22 cellular contexts compared by ENCODE assay signal in the genomic region with DNA sequence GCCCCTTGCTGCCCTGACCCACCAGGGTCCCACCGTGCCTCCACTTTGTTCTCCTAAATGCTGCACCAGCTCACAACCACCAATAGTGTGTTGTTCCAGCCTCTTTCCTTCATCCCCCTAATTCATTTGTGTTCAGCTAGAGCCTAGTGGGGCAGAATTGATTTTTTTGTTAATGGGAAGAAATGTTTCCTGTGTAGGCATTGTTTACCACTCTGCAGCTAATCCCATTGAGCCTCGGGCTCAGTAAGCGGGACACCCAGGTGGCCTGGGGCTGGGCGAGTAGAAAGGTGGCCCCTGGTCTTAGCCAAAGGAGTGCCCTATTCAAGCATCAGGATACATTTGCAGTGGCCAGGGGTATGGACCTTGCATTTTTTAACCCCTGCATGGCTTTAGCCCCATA.
DNase-seq lines count a peak whose midpoint lies in the region; ATAC-seq and TF ChIP-seq lines count a peak whose summit lies in the region.
"Had no signal": no experiment of that assay in that cellular context is flagged by ENCODE, and none has a peak within 500 bp of the region (broad histone marks: within the 10 kb centered on the region; RNA-seq: fewer than 3 reads in every experiment).

No MANE protein-coding gene starts in this region.

- no peak overlapping the region for H3K4me3 ChIP-seq in HAP-1
- H3K4me3 ChIP-seq: MG63, PC-9 had no signal

- H3K27me3 Mint-ChIP-seq in glutamatergic neuron (ENCODE audit: unreplicated experiment): peaks cover 7% of the 10 kb centered on the region
- H3K27me3 Mint-ChIP-seq: B cell had no signal

- peak; percentile 21 for DNase-seq in NCI-H2107 treated with DMSO at 0.1 percent for 48 hours (lab: John Stamatoyannopoulos, UW; ENCODE audit: unreplicated experiment)
- DNase-seq in NCI-H2107 (lab: John Stamatoyannopoulos, UW): no peak
- peak; percentile 55 to 58 for DNase-seq in HAP-1 (ENCODE audit: low spot score in 2 of 2)
- no peak for DNase-seq in glutamatergic neuron
- DNase-seq in stimulated activated CD8-positive, alpha-beta memory T cell treated with anti-CD3 and anti-CD28 coated beads, Interleukin-4, amount 100 ng/mL, for 48 hours: peak; percentile 7
- no peak for DNase-seq in cerebellar nuclear complex (lab: John Stamatoyannopoulos, UW)
- DNase-seq in HPDE6-E6E7 (ENCODE audit: extremely low spot score): no peak
- DNase-seq: 8988T, DND-41, Kasumi-1, MG63, NCI-H1048, NCI-H1436, NCI-H2081 treated with DMSO at 0.1 percent for 48 hours, NCI-H345, NCI-H526, PC-9, SIG-M5 had no signal

- no peaks in the 10 kb centered on the region for H3K27me3 ChIP-seq in HAP-1 (ENCODE audit: low read depth)
- H3K27me3 ChIP-seq: MG63 had no signal

- no peaks in the 10 kb centered on the region for H3K9me3 ChIP-seq in HAP-1
- H3K9me3 ChIP-seq: MG63 had no signal

- H3K4me1 ChIP-seq in HAP-1: peaks cover 5% of the 10 kb centered on the region

- peak overlapping the region; percentile 16 for H3K27ac Mint-ChIP-seq in glutamatergic neuron (ENCODE audit: unreplicated experiment)
- H3K27ac Mint-ChIP-seq: B cell had no signal

- no peak for TF ChIP-seq CTCF in glutamatergic neuron (IDR thresholded peaks at IDR 0.05; ENCODE audit: partially characterized antibody, unreplicated experiment)

- peaks cover 44% of the 10 kb centered on the region for H3K4me1 Mint-ChIP-seq in glutamatergic neuron (ENCODE audit: low read depth, unreplicated experiment)
- H3K4me1 Mint-ChIP-seq: B cell, IgD-negative memory B cell had no signal

- H3K36me3 Mint-ChIP-seq in glutamatergic neuron (ENCODE audit: unreplicated experiment): no peaks in the 10 kb centered on the region

- H3K36me3 ChIP-seq in HAP-1 (replicated peaks): no peaks in the 10 kb centered on the region
- H3K36me3 ChIP-seq: MG63 had no signal

- ATAC-seq in GM21390 (IDR thresholded peaks at IDR 0.05; ENCODE audit: unreplicated experiment): no peak
- ATAC-seq: HCT116 had no signal

- peak overlapping the region; percentile 17 for H3K4me3 Mint-ChIP-seq in glutamatergic neuron (ENCODE audit: unreplicated experiment)
- H3K4me3 Mint-ChIP-seq: B cell, IgD-negative memory B cell had no signal

- in situ Hi-C loops in HAP-1 (cut with MboI; ENCODE audit: low sequenced_read_pairs): no loop called here

- H3K9me3 Mint-ChIP-seq in glutamatergic neuron (ENCODE audit: unreplicated experiment): peaks cover 7% of the 10 kb centered on the region
- H3K9me3 Mint-ChIP-seq: IgD-negative memory B cell had no signal

Comparison
In these comparisons a context has a peak if more than half of its experiments do, and no peak if none do; other contexts are left out.
1. DNase-seq: peak in NCI-H2107 treated with DMSO at 0.1 percent for 48 hours (single experiment), HAP-1 (2 of 2) and stimulated activated CD8-positive, alpha-beta memory T cell treated with anti-CD3 and anti-CD28 coated beads, Interleukin-4, amount 100 ng/mL, for 48 hours (single experiment); none in NCI-H2107 (single experiment), glutamatergic neuron (single experiment), cerebellar nuclear complex (0 of 2) and HPDE6-E6E7 (single experiment).